In the genomic region with DNA sequence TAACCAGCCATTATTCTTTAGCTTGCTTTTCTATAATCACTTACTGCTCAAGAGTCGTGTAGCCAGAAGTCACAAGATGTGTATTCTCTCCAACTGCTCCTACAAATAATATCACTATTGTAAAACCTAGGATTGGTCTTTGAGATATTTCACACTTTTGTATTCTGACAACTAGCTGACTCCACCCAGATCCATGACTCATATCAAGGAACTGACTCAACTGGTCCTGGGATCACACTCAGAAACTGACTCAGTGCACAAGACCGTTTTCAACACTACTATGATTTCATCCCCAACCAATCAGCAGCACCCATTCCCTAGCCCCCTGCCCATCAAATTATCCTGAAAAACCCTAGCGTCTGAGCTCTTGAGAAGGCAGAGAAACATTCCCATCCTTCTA, we compare ENCODE assay signal across 20 cellular contexts. TPM values are rescaled to one million over a fixed set of nuclear protein-coding genes. Genes with fewer than 3 reads are reported as not detected.
DNase-seq lines count a peak whose midpoint lies in the region; ATAC-seq and TF ChIP-seq lines count a peak whose summit lies in the region.
"Had no signal": no experiment of that assay in that cellular context is flagged by ENCODE, and none has a peak within 500 bp of the region (broad histone marks: within the 10 kb centered on the region; RNA-seq: fewer than 3 reads in every experiment).

No MANE protein-coding gene starts in this region.

- H3K4me3 Mint-ChIP-seq in activated T-helper 17 cell treated with anti-CD3 and anti-CD28 coated beads, Interleukin-2, amount 50 U/mL, for 72 hours, result no peak overlapping the region
- H3K4me3 Mint-ChIP-seq: activated naive CD4-positive, alpha-beta T cell treated with anti-CD3 and anti-CD28 coated beads for 36 hours; CD14-positive monocyte had no signal

- H3K36me3 ChIP-seq in HCT116 (ENCODE audit: control insufficient read depth in 1 of 2, insufficient read depth in 2 of 2, low read length in 2 of 2) (no peaks in the 10 kb centered on the region), fibroblast of lung (ENCODE audit: control insufficient read depth, insufficient read depth, low read length) (no peaks in the 10 kb centered on the region), esophagus squamous epithelium (no peaks in the 10 kb centered on the region)
- H3K36me3 ChIP-seq: left lung, spleen had no signal

- intact Hi-C loops in HCT116 (cut with micrococcal nuclease), result no loop called here
- intact Hi-C loops in right cardiac atrium (cut with DNase I), result loop anchor here in 1 of 4 donors (10.0 kb wide), 1 partner anchor 581 kb away; no protein-coding TSS in a partner anchor
- intact Hi-C loops in esophagus squamous epithelium (cut with DNase I), result no loop called here

- peaks cover 11% of the 10 kb centered on the region for H3K9me3 Mint-ChIP-seq in activated T-helper 17 cell treated with anti-CD3 and anti-CD28 coated beads, Interleukin-2, amount 50 U/mL, for 72 hours

- H3K4me3 ChIP-seq in HCT116 (replicated peaks in 1 of 2; ENCODE audit: low read depth in 1 of 2, low read length in 2 of 2), result no peak overlapping the region
- H3K4me3 ChIP-seq in fibroblast of lung (replicated peaks in 1 of 4; ENCODE audit: control extremely low read depth in 1 of 4, insufficient read depth in 1 of 4, low read depth in 3 of 4, low read length in 4 of 4), result no peak overlapping the region
- H3K4me3 ChIP-seq in right cardiac atrium (ENCODE audit: low read length), result no peak overlapping the region
- no peak overlapping the region for H3K4me3 ChIP-seq in esophagus squamous epithelium
- H3K4me3 ChIP-seq: left lung, spleen had no signal

- no peaks in the 10 kb centered on the region for H3K4me1 Mint-ChIP-seq in activated T-helper 17 cell treated with anti-CD3 and anti-CD28 coated beads, Interleukin-2, amount 50 U/mL, for 72 hours
- H3K4me1 Mint-ChIP-seq: CD14-positive monocyte had no signal

- no peak for TF ChIP-seq POLR2A in HCT116 (IDR thresholded peaks at IDR 0.05; ENCODE audit: borderline replicate concordance, extremely low read depth, insufficient read depth, insufficient read length)
- TF ChIP-seq POLR2A in esophagus squamous epithelium (IDR thresholded peaks at IDR 0.05), result no peak

- no peaks in the 10 kb centered on the region for H3K79me2 ChIP-seq in HCT116 (ENCODE audit: insufficient read depth, low read length)
- H3K79me2 ChIP-seq in fibroblast of lung (ENCODE audit: control insufficient read depth, insufficient read depth, low read length), result no peaks in the 10 kb centered on the region

- WGBS in right cardiac atrium, result 68% methylated on average over 3 of the region's 3 CpGs
- WGBS in esophagus squamous epithelium, 2 donors, result 42 to 63% methylated on average over 3 of the region's 3 CpGs

- no peaks in the 10 kb centered on the region for H3K9me2 ChIP-seq in HCT116 (ENCODE audit: insufficient read depth)

- TF ChIP-seq CTCF in HCT116 (IDR thresholded peaks at IDR 0.05 in 2 of 3, conservative IDR thresholded peaks at IDR 0.05 in 1 of 3; ENCODE audit: borderline replicate concordance in 1 of 3, insufficient read depth in 1 of 3, low read depth in 2 of 3, low read length in 2 of 3) (no peak), fibroblast of lung (conservative IDR thresholded peaks at IDR 0.05 in 1 of 2, IDR thresholded peaks at IDR 0.05 in 1 of 2; ENCODE audit: low read depth in 1 of 2, low read length in 2 of 2) (no peak), esophagus squamous epithelium (IDR thresholded peaks at IDR 0.05) (no peak)

- H3K27ac Mint-ChIP-seq in activated T-helper 17 cell treated with anti-CD3 and anti-CD28 coated beads, Interleukin-2, amount 50 U/mL, for 72 hours, result no peak overlapping the region
- H3K27ac Mint-ChIP-seq: activated naive CD4-positive, alpha-beta T cell treated with anti-CD3 and anti-CD28 coated beads for 36 hours; CD14-positive monocyte had no signal

- H3K27ac ChIP-seq in HCT116 (ENCODE audit: low read depth, low read length) (no peak overlapping the region), fibroblast of lung (ENCODE audit: insufficient read depth, low read length) (no peak overlapping the region), right cardiac atrium (ENCODE audit: low read length) (no peak overlapping the region), esophagus squamous epithelium (no peak overlapping the region)
- H3K27ac ChIP-seq: HL-60, left lung, spleen had no signal

- CTCF ChIA-PET in HCT116 (lab: Charles Lee), result no interaction called here

- no peaks in the 10 kb centered on the region for H3K36me3 Mint-ChIP-seq in activated T-helper 17 cell treated with anti-CD3 and anti-CD28 coated beads, Interleukin-2, amount 50 U/mL, for 72 hours (ENCODE audit: low read depth)
- H3K36me3 Mint-ChIP-seq: CD14-positive monocyte had no signal

- H3K9me3 ChIP-seq in HCT116 (ENCODE audit: control insufficient read depth in 1 of 2, insufficient read depth in 1 of 2, low read depth in 1 of 2, low read length in 2 of 2) (peaks cover 0 to 15% of the 10 kb centered on the region in 2 experiments; a peak in 2 of 4 replicates), fibroblast of lung (ENCODE audit: control insufficient read depth, insufficient read depth, low read depth, low read length) (no peaks in the 10 kb centered on the region), right cardiac atrium (ENCODE audit: control insufficient read depth, low read length) (no peaks in the 10 kb centered on the region), esophagus squamous epithelium (peaks cover 0 to 10% (median 0%) of the 10 kb centered on the region in 3 donors)

- H2AFZ ChIP-seq in HCT116 (ENCODE audit: low read depth, low read length, poor library complexity, severe bottlenecking) (no peak overlapping the region), fibroblast of lung (ENCODE audit: low read length) (no peak overlapping the region)

- POLR2A ChIA-PET in HCT116 (lab: Charles Lee), result no interaction called here

- H4K20me1 ChIP-seq in HCT116 (ENCODE audit: insufficient read depth), result no peaks in the 10 kb centered on the region
- no peaks in the 10 kb centered on the region for H4K20me1 ChIP-seq in fibroblast of lung (ENCODE audit: control insufficient read depth, extremely low read depth, insufficient read depth, low read length)

- peaks cover 41% of the 10 kb centered on the region for H3K27me3 Mint-ChIP-seq in activated T-helper 17 cell treated with anti-CD3 and anti-CD28 coated beads, Interleukin-2, amount 50 U/mL, for 72 hours

- H3K4me2 ChIP-seq in HCT116 (ENCODE audit: low read length) (no peak overlapping the region), fibroblast of lung (ENCODE audit: extremely low read depth, insufficient read depth, low read length) (no peak overlapping the region)

- H3K4me1 ChIP-seq in HCT116 (ENCODE audit: control insufficient read depth in 1 of 2, insufficient read depth in 2 of 2, low read length in 2 of 2) (no peaks in the 10 kb centered on the region), fibroblast of lung (ENCODE audit: control insufficient read depth, extremely low read depth, insufficient read depth, low read length) (no peaks in the 10 kb centered on the region), right cardiac atrium (ENCODE audit: control insufficient read depth, insufficient read depth, low read length) (no peaks in the 10 kb centered on the region), esophagus squamous epithelium (no peaks in the 10 kb centered on the region)
- H3K4me1 ChIP-seq: left lung, spleen had no signal

- no TSS peak for BruUV-seq in HCT116 (replicated peaks; lab: Mats Ljungman, UMichigan)

- ATAC-seq in HCT116 (no peak), right cardiac atrium (no peak), GM18519 (IDR thresholded peaks at IDR 0.05; ENCODE audit: low FRiP score, unreplicated experiment) (no peak), HG02623 (IDR thresholded peaks at IDR 0.05; ENCODE audit: unreplicated experiment) (no peak)
- peak; percentile 87 for ATAC-seq in activated T-helper 17 cell treated with anti-CD3 and anti-CD28 coated beads, Interleukin-2, amount 50 U/mL, for 72 hours (replicated peaks)
- ATAC-seq: left lung had no signal

- RAD21 ChIA-PET in HCT116 (lab: Charles Lee; ENCODE audit: low non-redundant PET in 1 of 2, low total read pairs in 2 of 2, uncharacterized antibody in 2 of 2, unreplicated experiment in 2 of 2), result no interaction called here

- H3K9ac ChIP-seq in HCT116 (ENCODE audit: low read length), result no peak overlapping the region
- H3K9ac ChIP-seq in fibroblast of lung (ENCODE audit: insufficient read depth, low read length), result no peak overlapping the region

- H3K27me3 ChIP-seq in HCT116 (ENCODE audit: insufficient read depth, low read length) (peaks cover 5% of the 10 kb centered on the region; the same call in 1 of the 2 replicates), fibroblast of lung (ENCODE audit: control insufficient read depth, insufficient read depth, low read length) (no peaks in the 10 kb centered on the region), right cardiac atrium (ENCODE audit: control insufficient read depth, insufficient read depth) (no peaks in the 10 kb centered on the region), esophagus squamous epithelium (peaks cover 0 to 3% (median 0%) of the 10 kb centered on the region in 4 donors)
- H3K27me3 ChIP-seq: left lung had no signal

- no peak for TF ChIP-seq RAD21 in HCT116 (IDR thresholded peaks at IDR 0.05; ENCODE audit: low read depth)

- DNase-seq in A172 (ENCODE audit: low spot score) (peak; percentile 23), HCT116 (ENCODE audit: low read depth, low spot score) (no peak), fibroblast of lung (ENCODE audit: low read depth in 2 of 2) (peak; percentile 45 to 57), right cardiac atrium (no peak), esophagus squamous epithelium (lab: John Stamatoyannopoulos, UW) (no peak)
- DNase-seq: activated CD4-positive, alpha-beta T cell treated with anti-CD3 and anti-CD28 coated beads, Interleukin-2, amount 50 U/mL, for 1 hour; activated naive CD4-positive, alpha-beta T cell treated with anti-CD3 and anti-CD28 coated beads for 36 hours; aorta; DMS 273 treated with DMSO at 0.1 percent for 48 hours; left lung; NCI-H1092; NCI-H2081; NCI-H510A; Right ventricle myocardium superior; spleen had no signal

TF ChIP-seq in HCT116, 20 proteins besides CTCF, POLR2A, EP300 and RAD21 (continues in another document):
- TF ChIP-seq ELF1 (IDR thresholded peaks at IDR 0.05; ENCODE audit: borderline replicate concordance, low read depth) (no peak), ZNF274 (IDR thresholded peaks at IDR 0.05; ENCODE audit: low read depth, low read length) (no peak), SP1 (IDR thresholded peaks at IDR 0.05; ENCODE audit: low read depth) (no peak), FOSL1 (IDR thresholded peaks at IDR 0.05; ENCODE audit: low read depth) (peak; percentile 52; the same call in 1 of the 2 replicates)

RNA-seq across cellular contexts. Expression of gene ORC5, which starts 56.5 kb away (rescaled TPM):
- total RNA-seq in A172 (2014; rRNA removed; shearing (Covaris generic)), result 28.3 and 30.4 TPM in 2 replicates
- total RNA-seq in HCT116 (2021; ENCODE audit: unreplicated experiment) (30.2 TPM), fibroblast of lung (18.8 and 22.9 TPM in 2 replicates), right cardiac atrium (1 to 10 TPM; 8.0 to 9.7 (median 9.5) TPM), esophagus squamous epithelium (10 to 100 TPM in 3 of 4 donors, 1 to 10 TPM in 1; 4.3 to 21.6 (median 19.6) TPM)
- 15.6 and 23.7 TPM in 2 replicates for polyA plus RNA-seq in HCT116 (2012)
- 10 to 100 TPM; 15.6 to 27.7 TPM for total RNA-seq in activated T-helper 17 cell treated with anti-CD3 and anti-CD28 coated beads, Interleukin-2, amount 50 U/mL, for 72 hours
- polyA plus RNA-seq in fibroblast of lung (12.1 and 14.3 TPM in 2 replicates), right cardiac atrium (4.9 TPM)
- 15.1 and 21.6 TPM in 2 replicates for polyA plus RNA-seq in fibroblast of lung (2012)
- 2.2 and 10.1 TPM in 2 replicates for polyA minus RNA-seq in fibroblast of lung (ENCODE audit: low replicate concordance)

Comparison
In these comparisons a context has a peak if more than half of its experiments do, and no peak if none do; other contexts are left out.
1. DNase-seq: peak in A172 (single experiment) and fibroblast of lung (2 of 2); none in HCT116 (single experiment), right cardiac atrium (0 of 3) and esophagus squamous epithelium (single experiment).